Comparison of ENCODE assay signal across 1 cellular context in the genomic region with DNA sequence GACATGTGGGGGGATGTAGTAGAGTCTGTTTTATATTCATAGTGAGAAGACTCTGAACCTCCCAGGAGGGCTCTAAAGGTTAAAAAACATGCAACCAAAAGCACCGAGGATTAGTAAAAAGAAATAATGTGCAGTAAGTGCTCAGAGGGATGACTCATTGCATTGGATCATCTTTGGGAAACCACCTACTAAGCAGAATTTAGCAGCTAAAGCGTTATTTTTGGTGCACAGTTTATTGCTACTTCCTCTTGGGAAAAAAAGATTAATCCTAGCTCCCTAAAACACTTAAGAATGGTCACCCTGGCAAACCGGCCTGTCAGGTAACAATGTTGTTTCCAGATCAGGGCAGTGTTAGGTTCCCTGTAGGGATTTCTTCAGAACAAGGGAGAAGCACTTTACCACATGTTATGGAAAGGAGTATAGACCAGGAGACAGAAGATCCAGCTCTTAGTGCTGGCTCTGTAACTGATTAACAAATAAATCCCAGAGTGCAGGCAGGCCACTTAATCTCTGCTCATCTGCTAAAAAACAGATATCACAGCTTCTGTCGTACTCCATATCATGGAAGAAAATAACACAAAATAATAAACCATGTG.
TF ChIP-seq lines count a peak whose summit lies in the region.

No MANE protein-coding gene starts in this region.

TF ChIP-seq in HCT116, 20 proteins besides CTCF, POLR2A, EP300 and RAD21 (continued from another document):
- TF ChIP-seq, protein P1, sequence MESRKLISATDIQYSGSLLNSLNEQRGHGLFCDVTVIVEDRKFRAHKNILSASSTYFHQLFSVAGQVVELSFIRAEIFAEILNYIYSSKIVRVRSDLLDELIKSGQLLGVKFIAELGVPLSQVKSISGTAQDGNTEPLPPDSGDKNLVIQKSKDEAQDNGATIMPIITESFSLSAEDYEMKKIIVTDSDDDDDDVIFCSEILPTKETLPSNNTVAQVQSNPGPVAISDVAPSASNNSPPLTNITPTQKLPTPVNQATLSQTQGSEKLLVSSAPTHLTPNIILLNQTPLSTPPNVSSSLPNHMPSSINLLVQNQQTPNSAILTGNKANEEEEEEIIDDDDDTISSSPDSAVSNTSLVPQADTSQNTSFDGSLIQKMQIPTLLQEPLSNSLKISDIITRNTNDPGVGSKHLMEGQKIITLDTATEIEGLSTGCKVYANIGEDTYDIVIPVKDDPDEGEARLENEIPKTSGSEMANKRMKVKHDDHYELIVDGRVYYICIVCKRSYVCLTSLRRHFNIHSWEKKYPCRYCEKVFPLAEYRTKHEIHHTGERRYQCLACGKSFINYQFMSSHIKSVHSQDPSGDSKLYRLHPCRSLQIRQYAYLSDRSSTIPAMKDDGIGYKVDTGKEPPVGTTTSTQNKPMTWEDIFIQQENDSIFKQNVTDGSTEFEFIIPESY (IDR thresholded peaks at IDR 0.05; ENCODE audit: extremely low read depth, insufficient replicate concordance, low read length): no peak
- TF ChIP-seq JUND (IDR thresholded peaks at IDR 0.05) (peak; percentile 76), ZFX (IDR thresholded peaks at IDR 0.05) (no peak)
